18 cellular contexts compared by ENCODE assay signal in genomic region chr3:67521053-67521646, GRCh38.
DNase-seq lines count a peak whose midpoint lies in the region; ATAC-seq lines count a peak whose summit lies in the region.
"Had no signal": no experiment of that assay in that cellular context is flagged by ENCODE, and none has a peak within 500 bp of the region (broad histone marks: within the 10 kb centered on the region; RNA-seq: fewer than 3 reads in every experiment).

No MANE protein-coding gene starts in this region.

- H3K9me3 Mint-ChIP-seq in memory B cell, result no peaks in the 10 kb centered on the region
- no peaks in the 10 kb centered on the region for H3K9me3 Mint-ChIP-seq in stimulated activated effector memory CD8-positive, alpha-beta T cell treated with anti-CD3 and anti-CD28 coated beads, Interleukin-12 subunit alpha, Interleukin-12 subunit beta, amount 100 ng/mL, for 72 hours
- H3K9me3 Mint-ChIP-seq: activated CD4-positive, alpha-beta T cell treated with anti-CD3 and anti-CD28 coated beads, Interleukin-2, amount 10 ng/mL, durations not matched to agents 7 days and 5 days; activated T-cell treated with anti-CD3 and anti-CD28 coated beads, Interleukin-2, amount 50 U/mL, for 72 hours; nephron progenitor cell had no signal

- no peaks in the 10 kb centered on the region for H3K27me3 Mint-ChIP-seq in memory B cell
- H3K27me3 Mint-ChIP-seq: activated CD4-positive, alpha-beta T cell treated with anti-CD3 and anti-CD28 coated beads, Interleukin-2, amount 10 ng/mL, durations not matched to agents 7 days and 5 days had no signal

- H3K36me3 Mint-ChIP-seq in memory B cell, result peaks cover 37% of the 10 kb centered on the region
- H3K36me3 Mint-ChIP-seq in stimulated activated effector memory CD8-positive, alpha-beta T cell treated with anti-CD3 and anti-CD28 coated beads, Interleukin-12 subunit alpha, Interleukin-12 subunit beta, amount 100 ng/mL, for 72 hours, result peaks cover 48% of the 10 kb centered on the region

- DNase-seq in memory B cell (ENCODE audit: low spot score in 2 of 2) (no peak), SHP77 (lab: John Stamatoyannopoulos, UW) (no peak), medulla oblongata (ENCODE audit: extremely low spot score) (no peak)
- DNase-seq in stimulated activated effector memory CD8-positive, alpha-beta T cell treated with anti-CD3 and anti-CD28 coated beads, Interleukin-12 subunit alpha, Interleukin-12 subunit beta, amount 100 ng/mL, for 72 hours (ENCODE audit: low spot score in 2 of 2), result no peak
- DNase-seq: activated CD4-positive, alpha-beta T cell treated with anti-CD3 and anti-CD28 coated beads, Interleukin-2, amount 10 ng/mL, durations not matched to agents 7 days and 5 days; activated T-cell treated with anti-CD3 and anti-CD28 coated beads, Interleukin-2, amount 50 U/mL, for 72 hours; caudate nucleus; DMS79; effector CD8-positive, alpha-beta T cell; lower lobe of right lung; NCI-H2171; nephron progenitor cell; stimulated activated CD8-positive, alpha-beta memory T cell treated with anti-CD3 and anti-CD28 coated beads, Interleukin-4, amount 100 ng/mL, for 48 hours; T-helper 2 cell had no signal

- H3K27ac Mint-ChIP-seq in memory B cell, result peak overlapping the region; percentile 58
- no peak overlapping the region for H3K27ac Mint-ChIP-seq in stimulated activated effector memory CD8-positive, alpha-beta T cell treated with anti-CD3 and anti-CD28 coated beads, Interleukin-12 subunit alpha, Interleukin-12 subunit beta, amount 100 ng/mL, for 72 hours
- H3K27ac Mint-ChIP-seq: activated CD4-positive, alpha-beta T cell treated with anti-CD3 and anti-CD28 coated beads, Interleukin-2, amount 10 ng/mL, durations not matched to agents 7 days and 5 days; activated T-cell treated with anti-CD3 and anti-CD28 coated beads, Interleukin-2, amount 50 U/mL, for 72 hours; nephron progenitor cell had no signal

- H3K4me1 Mint-ChIP-seq in memory B cell, result peaks cover 2% of the 10 kb centered on the region
- no peaks in the 10 kb centered on the region for H3K4me1 Mint-ChIP-seq in stimulated activated effector memory CD8-positive, alpha-beta T cell treated with anti-CD3 and anti-CD28 coated beads, Interleukin-12 subunit alpha, Interleukin-12 subunit beta, amount 100 ng/mL, for 72 hours
- H3K4me1 Mint-ChIP-seq: activated CD4-positive, alpha-beta T cell treated with anti-CD3 and anti-CD28 coated beads, Interleukin-2, amount 10 ng/mL, durations not matched to agents 7 days and 5 days; nephron progenitor cell had no signal

- peak overlapping the region; percentile 52 for H3K4me3 Mint-ChIP-seq in memory B cell
- no peak overlapping the region for H3K4me3 Mint-ChIP-seq in stimulated activated effector memory CD8-positive, alpha-beta T cell treated with anti-CD3 and anti-CD28 coated beads, Interleukin-12 subunit alpha, Interleukin-12 subunit beta, amount 100 ng/mL, for 72 hours
- H3K4me3 Mint-ChIP-seq: activated CD4-positive, alpha-beta T cell treated with anti-CD3 and anti-CD28 coated beads, Interleukin-2, amount 10 ng/mL, durations not matched to agents 7 days and 5 days; activated T-cell treated with anti-CD3 and anti-CD28 coated beads, Interleukin-2, amount 50 U/mL, for 72 hours; nephron progenitor cell had no signal

- ATAC-seq in GM18502 (IDR thresholded peaks at IDR 0.05; ENCODE audit: poor library complexity, unreplicated experiment), result peak; percentile 81
- peak; percentile 58 for ATAC-seq in GM21515 (IDR thresholded peaks at IDR 0.05; ENCODE audit: unreplicated experiment)
- ATAC-seq in HG03103 (IDR thresholded peaks at IDR 0.05; ENCODE audit: low read depth, unreplicated experiment), result peak; percentile 69
- no peak for ATAC-seq in memory B cell (ENCODE audit: low read depth)
- no peak for ATAC-seq in HG03139 (IDR thresholded peaks at IDR 0.05; ENCODE audit: unreplicated experiment)
- no peak for ATAC-seq in stimulated activated effector memory CD8-positive, alpha-beta T cell treated with anti-CD3 and anti-CD28 coated beads, Interleukin-12 subunit alpha, Interleukin-12 subunit beta, amount 100 ng/mL, for 72 hours
- ATAC-seq: activated T-cell treated with anti-CD3 and anti-CD28 coated beads, Interleukin-2, amount 50 U/mL, for 72 hours; lower lobe of right lung had no signal

Comparison
In these comparisons a context has a peak if more than half of its experiments do, and no peak if none do; other contexts are left out.
1. ATAC-seq: peak in GM18502 (single experiment), GM21515 (single experiment) and HG03103 (single experiment); none in memory B cell (single experiment), HG03139 (single experiment) and stimulated activated effector memory CD8-positive, alpha-beta T cell treated with anti-CD3 and anti-CD28 coated beads, Interleukin-12 subunit alpha, Interleukin-12 subunit beta, amount 100 ng/mL, for 72 hours (single experiment).